In the genomic region with DNA sequence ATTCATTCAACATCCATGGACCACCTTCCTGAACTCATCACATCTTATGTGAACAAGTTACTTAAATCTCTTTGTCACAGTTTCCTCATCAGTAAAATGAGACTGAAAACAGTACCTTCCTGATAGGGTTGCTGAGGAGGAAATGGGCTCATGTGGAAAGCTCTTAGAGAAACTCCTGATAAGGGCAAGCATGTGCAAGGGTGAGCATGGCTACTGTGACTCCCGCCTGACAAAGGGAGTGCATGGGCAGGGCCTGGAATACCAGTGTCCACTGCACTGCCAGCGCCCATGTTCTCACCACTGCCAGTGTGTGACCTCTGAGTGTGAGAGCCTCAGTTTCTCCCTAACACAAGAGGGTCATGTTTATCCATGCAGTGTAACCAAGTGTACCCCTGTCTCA, we compare ENCODE assay signal across 15 cellular contexts. TPM values are rescaled to one million over a fixed set of nuclear protein-coding genes. Genes with fewer than 3 reads are reported as not detected.
DNase-seq lines count a peak whose midpoint lies in the region; ATAC-seq, FAIRE-seq and TF ChIP-seq lines count a peak whose summit lies in the region.
"Had no signal": no experiment of that assay in that cellular context is flagged by ENCODE, and none has a peak within 500 bp of the region (broad histone marks: within the 10 kb centered on the region; RNA-seq: fewer than 3 reads in every experiment).

No MANE protein-coding gene starts in this region.

- H3K27ac ChIP-seq in PC-3 (ENCODE audit: low read length): no peak overlapping the region
- H3K27ac ChIP-seq: BLaER1 had no signal

- no peak overlapping the region for H3K4me3 ChIP-seq in PC-3 (ENCODE audit: low read length)
- H3K4me3 ChIP-seq in bronchial epithelial cell (ENCODE audit: low read depth, low read length): no peak overlapping the region
- H3K4me3 ChIP-seq in mucosa of descending colon: no peak overlapping the region
- H3K4me3 ChIP-seq: BLaER1, GM23338 had no signal

- TF ChIP-seq CTCF in PC-3 (conservative IDR thresholded peaks at IDR 0.05; ENCODE audit: low read depth, low read length) (no peak), bronchial epithelial cell (IDR thresholded peaks at IDR 0.05; ENCODE audit: insufficient read depth, low read length, severe bottlenecking) (no peak), mucosa of descending colon (IDR thresholded peaks at IDR 0.05) (no peak)

- H3K27me3 ChIP-seq in PC-3 (ENCODE audit: low read length) (no peaks in the 10 kb centered on the region), bronchial epithelial cell (ENCODE audit: control insufficient read depth, insufficient read depth, low read length) (no peaks in the 10 kb centered on the region)
- H3K27me3 ChIP-seq: BLaER1 had no signal

- no peak for DNase-seq in PC-3
- DNase-seq in bronchial epithelial cell (ENCODE audit: low read depth): no peak
- DNase-seq in mucosa of descending colon: no peak
- DNase-seq in activated gamma-delta T cell treated with Interleukin-2 at 50 U/mL for 16 hours: no peak
- DNase-seq in NK-92 treated with Interleukin-12 subunit alpha and Interleukin-12 subunit beta, amount 100 ng/mL, for 24 hours (lab: John Stamatoyannopoulos, UW): no peak
- no peak for DNase-seq in activated CD4-positive, alpha-beta T cell treated with anti-CD3 and anti-CD28 coated beads for 48 hours
- DNase-seq: 8988T; CD4-positive, alpha-beta memory T cell; DMS79 treated with DMSO at 0.1 percent for 48 hours; GF-D8; HCEC 1CT had no signal

- ATAC-seq in PC-3 (0 out of 2 replicates have a peak, but pooled peaks have one; percentile 11), mucosa of descending colon (peak; percentile 79), HG02623 (IDR thresholded peaks at IDR 0.05; ENCODE audit: unreplicated experiment) (no peak)
- ATAC-seq: GM23338 had no signal

- FAIRE-seq in bronchial epithelial cell (lab: Jason Lieb, UNC): peak; percentile 79
- FAIRE-seq: H54 had no signal

- no TSS peak for BruUV-seq in PC-3 (replicated peaks; lab: Mats Ljungman, UMichigan)

- intact Hi-C loops in PC-3 (cut with micrococcal nuclease): no loop called here
- intact Hi-C loops in mucosa of descending colon (cut with DNase I, micrococcal nuclease): no loop called here

- no peak overlapping the region for H3K4me2 ChIP-seq in PC-3 (ENCODE audit: low read length)
- H3K4me2 ChIP-seq: BLaER1, GM23338 had no signal

- peaks cover 4% of the 10 kb centered on the region; the same call in 1 of the 2 replicates for H3K4me1 ChIP-seq in PC-3 (ENCODE audit: insufficient read depth, low read length)
- H3K4me1 ChIP-seq in mucosa of descending colon (ENCODE audit: low read depth): peaks cover 3% of the 10 kb centered on the region
- H3K4me1 ChIP-seq: BLaER1 had no signal

- H3F3A ChIP-seq in PC-3 (ENCODE audit: low read length, unreplicated experiment): no peaks in the 10 kb centered on the region

- no peak overlapping the region for H3K9ac ChIP-seq in PC-3 (ENCODE audit: low read length)
- H3K9ac ChIP-seq: BLaER1 had no signal

- no peaks in the 10 kb centered on the region for H3K9me2 ChIP-seq in PC-3 (replicated peaks; ENCODE audit: low read length)

- POLR2A ChIA-PET in PC-3 (lab: Charles Lee; ENCODE audit: unreplicated experiment): no interaction called here

- no peak overlapping the region for H2AFZ ChIP-seq in PC-3 (ENCODE audit: low read length)
- H2AFZ ChIP-seq: GM23338 had no signal

- H3K9me3 ChIP-seq in PC-3 (ENCODE audit: low read length) (no peaks in the 10 kb centered on the region), mucosa of descending colon (no peaks in the 10 kb centered on the region)
- H3K9me3 ChIP-seq: BLaER1 had no signal

- H3K36me3 ChIP-seq in PC-3 (ENCODE audit: low read depth, low read length) (no peaks in the 10 kb centered on the region), bronchial epithelial cell (ENCODE audit: control insufficient read depth, insufficient read depth, low read length) (no peaks in the 10 kb centered on the region), mucosa of descending colon (ENCODE audit: low read depth) (no peaks in the 10 kb centered on the region)
- H3K36me3 ChIP-seq: BLaER1 had no signal

- H3K79me2 ChIP-seq in PC-3 (ENCODE audit: low read length): no peaks in the 10 kb centered on the region

- CTCF ChIA-PET in PC-3 (lab: Charles Lee): no interaction called here

- no peaks in the 10 kb centered on the region for H4K20me1 ChIP-seq in PC-3 (ENCODE audit: low read length)
- H4K20me1 ChIP-seq: BLaER1 had no signal

RNA-seq across cellular contexts. Expression of gene IL17D, which starts 27.3 kb away (rescaled TPM):
- total RNA-seq in PC-3 (2014; rRNA removed) (1.1 and 1.8 TPM in 2 replicates), bronchial epithelial cell (under 0.01 and 0.13 TPM in 2 replicates), mucosa of descending colon (1 to 10 TPM in 1 of 3 donors, under 1 TPM in 2; 0.41 to 1.5 (median 0.41) TPM)
- total RNA-seq: CD4-positive, alpha-beta memory T cell had no signal
